1 cellular context compared by ENCODE assay signal in the genomic region with DNA sequence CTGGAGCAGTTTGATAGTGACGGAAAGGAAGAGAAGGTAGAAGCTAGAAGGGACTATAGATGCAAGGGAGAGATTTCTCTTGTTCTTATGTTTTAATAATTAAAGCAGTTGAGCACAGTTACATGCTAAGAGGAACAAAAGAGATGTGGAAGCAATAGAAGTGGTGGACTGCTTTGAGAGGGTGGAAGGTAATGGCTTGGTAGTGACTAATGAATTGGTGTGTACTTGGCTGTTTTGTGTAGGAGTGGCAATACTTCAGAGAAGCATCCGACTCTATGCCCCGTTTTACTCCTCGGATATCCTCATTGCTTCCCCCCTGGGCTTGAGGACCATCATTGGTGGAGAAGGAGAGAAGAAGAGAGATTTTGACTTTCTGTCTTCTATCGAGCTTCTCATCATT.
TF ChIP-seq lines count a peak whose summit lies in the region.

No MANE protein-coding gene starts in this region.

TF ChIP-seq in SK-N-SH, 30 proteins besides CTCF, POLR2A, EP300 and RAD21 (continued from another document):
- TF ChIP-seq IRF3 (IDR thresholded peaks at IDR 0.05; ENCODE audit: low read depth, low read length) = no peak
- no peak for TF ChIP-seq RFX5 (IDR thresholded peaks at IDR 0.05; ENCODE audit: low read length)
- no peak for TF ChIP-seq NRF1 (IDR thresholded peaks at IDR 0.05; ENCODE audit: low read depth, low read length)
- no peak for TF ChIP-seq REST (IDR thresholded peaks at IDR 0.05; ENCODE audit: low read depth, low read length)
- no peak for TF ChIP-seq GABPA (IDR thresholded peaks at IDR 0.05; ENCODE audit: low read depth)
- no peak for TF ChIP-seq FOXJ3 (CRISPR knock-in tag; IDR thresholded peaks at IDR 0.05)
